In genomic region chr7:5631185-5631584, GRCh38 we compare ENCODE assay signal across 16 cellular contexts. TPM values are rescaled to one million over a fixed set of nuclear protein-coding genes. Genes with fewer than 3 reads are reported as not detected.
A peak's percentile ranks its signal among the peaks of the same experiment; 100 is the strongest.
DNase-seq lines count a peak whose midpoint lies in the region; TF ChIP-seq lines count a peak whose summit lies in the region.
"Had no signal": no experiment of that assay in that cellular context is flagged by ENCODE, and none has a peak within 500 bp of the region (broad histone marks: within the 10 kb centered on the region; RNA-seq: fewer than 3 reads in every experiment).

No MANE protein-coding gene starts in this region.

- CTCF ChIA-PET in CD4-positive, alpha-beta memory T cell (lab: Charles Lee; ENCODE audit: partially characterized antibody), result interaction anchor here (1.0 to 2.4 kb wide), 3 partner anchors 11 to 73 kb away, joined by 3 to 8 read pairs (median 6); no protein-coding TSS in a partner anchor
- CTCF ChIA-PET in RWPE1 (lab: Yijun Ruan, JAX), result no interaction called here

- POLR2A ChIA-PET in CD4-positive, alpha-beta memory T cell (lab: Charles Lee; ENCODE audit: partially characterized antibody), result interaction anchor here (1.2 to 3.1 kb wide), 2 partner anchors 9 to 11 kb away, joined by 4 to 11 read pairs; no protein-coding TSS in a partner anchor
- POLR2A ChIA-PET in RWPE1 (lab: Yijun Ruan, JAX; ENCODE audit: low non-redundant PET), result interaction anchor here (0.6 kb wide), 1 partner anchor 62 kb away, joined by 3 read pairs; no protein-coding TSS in a partner anchor

- no peak for TF ChIP-seq CTCF in RWPE1 (conservative IDR thresholded peaks at IDR 0.05; ENCODE audit: low read depth)
- TF ChIP-seq CTCF in endothelial cell (IDR thresholded peaks at IDR 0.05; ENCODE audit: unreplicated experiment), result no peak
- no peak for TF ChIP-seq CTCF in neural progenitor cell (IDR thresholded peaks at IDR 0.05)
- TF ChIP-seq CTCF in foreskin fibroblast (IDR thresholded peaks at IDR 0.05; ENCODE audit: low read depth, low read length), result no peak

- peaks cover 31% of the 10 kb centered on the region for H3K4me1 ChIP-seq in CD4-positive, alpha-beta memory T cell (ENCODE audit: insufficient read depth, low read length)
- peaks cover 42% of the 10 kb centered on the region for H3K4me1 ChIP-seq in neural progenitor cell

- no peaks in the 10 kb centered on the region for H3K27me3 Mint-ChIP-seq in CD4-positive, alpha-beta memory T cell
- H3K27me3 Mint-ChIP-seq in endothelial cell (ENCODE audit: unreplicated experiment), result peaks cover 12% of the 10 kb centered on the region
- peaks cover 13% of the 10 kb centered on the region for H3K27me3 Mint-ChIP-seq in neural progenitor cell (ENCODE audit: insufficient read depth, low read depth)

- H4K20me1 ChIP-seq in neural progenitor cell (ENCODE audit: low read depth), result peaks cover 21% of the 10 kb centered on the region

- H2AFZ ChIP-seq in neural progenitor cell (replicated peaks), result no peak overlapping the region
- H2AFZ ChIP-seq: PC-9 had no signal

- H3K36me3 ChIP-seq in CD4-positive, alpha-beta memory T cell (ENCODE audit: insufficient read depth, low read length), result peaks cover 29% of the 10 kb centered on the region
- H3K36me3 ChIP-seq in neural progenitor cell, result no peaks in the 10 kb centered on the region
- H3K36me3 ChIP-seq: gastrocnemius medialis, pancreas, thoracic aorta had no signal

- H3K9me3 Mint-ChIP-seq in CD4-positive, alpha-beta memory T cell, result peaks cover 0 to 2% (median 0%) of the 10 kb centered on the region in 8 donors
- H3K9me3 Mint-ChIP-seq in endothelial cell (ENCODE audit: unreplicated experiment), result no peaks in the 10 kb centered on the region
- H3K9me3 Mint-ChIP-seq in neural progenitor cell, result no peaks in the 10 kb centered on the region

- H3K9ac ChIP-seq in neural progenitor cell, result no peak overlapping the region

- peak overlapping the region in 5 of 7 donors; percentile 50 to 84 (median 70) for H3K27ac Mint-ChIP-seq in CD4-positive, alpha-beta memory T cell
- peak overlapping the region; percentile 81 for H3K27ac Mint-ChIP-seq in endothelial cell (ENCODE audit: unreplicated experiment)
- peak overlapping the region; percentile 35 for H3K27ac Mint-ChIP-seq in neural progenitor cell

- DNase-seq in CD4-positive, alpha-beta memory T cell, result no peak
- no peak for DNase-seq in RWPE1 (ENCODE audit: low spot score)
- no peak for DNase-seq in endothelial cell (ENCODE audit: low spot score)
- DNase-seq in neural progenitor cell (ENCODE audit: low spot score), result no peak
- DNase-seq in foreskin fibroblast, result no peak
- no peak for DNase-seq in SIG-M5 (lab: John Stamatoyannopoulos, UW)
- no peak for DNase-seq in NCI-H1417 (lab: John Stamatoyannopoulos, UW)
- DNase-seq: activated CD4-positive, CD25-positive, alpha-beta regulatory T cell treated with anti-CD3 and anti-CD28 coated beads, Interleukin-2, amount 50 U/mL, for 72 hours; gastrocnemius medialis; NCI-H1436; NCI-H446 treated with DMSO at 0.1 percent for 48 hours; pancreas; PC-9 had no signal

- no peaks in the 10 kb centered on the region for H3K27me3 ChIP-seq in CD4-positive, alpha-beta memory T cell (ENCODE audit: insufficient read depth, low read length)
- H3K27me3 ChIP-seq in neural progenitor cell, result no peaks in the 10 kb centered on the region
- H3K27me3 ChIP-seq: gastrocnemius medialis, pancreas had no signal

- H3K27ac ChIP-seq in CD4-positive, alpha-beta memory T cell (ENCODE audit: low read depth, low read length), result no peak overlapping the region
- peak overlapping the region; percentile 91 for H3K27ac ChIP-seq in RWPE1
- no peak overlapping the region for H3K27ac ChIP-seq in neural progenitor cell
- H3K27ac ChIP-seq: C4-2B, gastrocnemius medialis, HL-60, pancreas, thoracic aorta had no signal

- no peaks in the 10 kb centered on the region for H3K79me2 ChIP-seq in neural progenitor cell (ENCODE audit: low read depth)

- H3K36me3 Mint-ChIP-seq in CD4-positive, alpha-beta memory T cell, result peaks cover 22 to 45% of the 10 kb centered on the region in 2 donors
- H3K36me3 Mint-ChIP-seq in endothelial cell (ENCODE audit: low read depth, unreplicated experiment), result peaks cover 21% of the 10 kb centered on the region
- H3K36me3 Mint-ChIP-seq in neural progenitor cell, result peaks cover 18% of the 10 kb centered on the region

- no peaks in the 10 kb centered on the region for H3K9me3 ChIP-seq in CD4-positive, alpha-beta memory T cell (ENCODE audit: control insufficient read depth in 1 of 2, low read length in 2 of 2)
- H3K9me3 ChIP-seq in neural progenitor cell (ENCODE audit: low read depth), result no peaks in the 10 kb centered on the region
- H3K9me3 ChIP-seq: gastrocnemius medialis, pancreas, thoracic aorta had no signal

- no peak overlapping the region for H3K4me2 ChIP-seq in neural progenitor cell

- H3F3A ChIP-seq in neural progenitor cell (ENCODE audit: low read depth), result peaks cover 44% of the 10 kb centered on the region

- peak overlapping the region in 3 of 8 donors; percentile 43 to 59 (median 53) for H3K4me3 Mint-ChIP-seq in CD4-positive, alpha-beta memory T cell
- H3K4me3 Mint-ChIP-seq in endothelial cell (ENCODE audit: unreplicated experiment) (peak overlapping the region; percentile 70), neural progenitor cell (no peak overlapping the region)

- peaks cover 22 to 41% (median 30%) of the 10 kb centered on the region in 4 donors for H3K4me1 Mint-ChIP-seq in CD4-positive, alpha-beta memory T cell
- H3K4me1 Mint-ChIP-seq in endothelial cell (ENCODE audit: unreplicated experiment) (peaks cover 83% of the 10 kb centered on the region), neural progenitor cell (peaks cover 71% of the 10 kb centered on the region)

- no peak overlapping the region for H3K4me3 ChIP-seq in CD4-positive, alpha-beta memory T cell (ENCODE audit: low read length in 2 of 2)
- H3K4me3 ChIP-seq in neural progenitor cell (no peak overlapping the region), foreskin fibroblast (ENCODE audit: low read depth in 1 of 2, low read length in 2 of 2) (no peak overlapping the region)
- H3K4me3 ChIP-seq: gastrocnemius medialis, pancreas, PC-9, thoracic aorta had no signal

- intact Hi-C loops in CD4-positive, alpha-beta memory T cell (cut with micrococcal nuclease), result no loop called here

RNA-seq across cellular contexts. Expression of gene FSCN1, which starts 38.6 kb away (rescaled TPM):
- 1 to 10 TPM; 1.0 to 1.3 TPM for total RNA-seq in CD4-positive, alpha-beta memory T cell
- under 1 TPM; 0.14 to 0.53 TPM for polyA plus RNA-seq in CD4-positive, alpha-beta memory T cell
- total RNA-seq in endothelial cell (ENCODE audit: unreplicated experiment) (1,785 TPM), neural progenitor cell (ENCODE audit: low replicate concordance) (76.3 and 256 TPM in 2 replicates)

Comparison
In these comparisons a context has a peak if more than half of its experiments do, and no peak if none do; other contexts are left out.
1. RNA of gene FSCN1, which starts 38.6 kb away (total RNA-seq): 1,785 TPM in endothelial cell (single experiment) and 76.3 to 256 TPM in neural progenitor cell; 1.0 to 1.3 TPM in CD4-positive, alpha-beta memory T cell; every median in the first group is over 10 times any median in the second.
2. Peak in every context shown above with its lines, with median percentiles within 50 percentile points of each other: H3K27ac Mint-ChIP-seq.